Comparison of ENCODE assay signal across 17 cellular contexts in genomic region chr2:191878576-191879298, GRCh38. TPM values are rescaled to one million over a fixed set of nuclear protein-coding genes. Genes with fewer than 3 reads are reported as not detected.
DNase-seq lines count a peak whose midpoint lies in the region; ATAC-seq, FAIRE-seq and TF ChIP-seq lines count a peak whose summit lies in the region.
"Had no signal": no experiment of that assay in that cellular context is flagged by ENCODE, and none has a peak within 500 bp of the region (broad histone marks: within the 10 kb centered on the region; RNA-seq: fewer than 3 reads in every experiment).

No MANE protein-coding gene starts in this region.

- POLR2A ChIA-PET in CD8-positive, alpha-beta memory T cell (lab: Charles Lee) = no interaction called here
- POLR2A ChIA-PET in HepG2 (lab: Yijun Ruan, JAX) = no interaction called here

- no peaks in the 10 kb centered on the region for H3K9me3 Mint-ChIP-seq in CD8-positive, alpha-beta memory T cell
- peaks cover 8% of the 10 kb centered on the region for H3K9me3 Mint-ChIP-seq in glutamatergic neuron (ENCODE audit: unreplicated experiment)

- H3K79me2 ChIP-seq in ACC112 (ENCODE audit: control insufficient read depth, insufficient read depth, low read length, unreplicated experiment) = no peaks in the 10 kb centered on the region
- H3K79me2 ChIP-seq in HepG2 (ENCODE audit: insufficient read depth, low read length) = no peaks in the 10 kb centered on the region

- H3K27ac ChIP-seq in ACC112 (ENCODE audit: low read depth, low read length) (peak overlapping the region; percentile 45), Peyer's patch (no peak overlapping the region), HepG2 (ENCODE audit: extremely low read length, insufficient read depth, low read length) (no peak overlapping the region)
- no peak overlapping the region for H3K27ac ChIP-seq in CD8-positive, alpha-beta memory T cell (ENCODE audit: low read depth, low read length)
- H3K27ac ChIP-seq: BLaER1, HL-60, right lobe of liver, vagina had no signal

- H3K4me2 ChIP-seq in HepG2 (ENCODE audit: low read depth, low read length) = no peak overlapping the region
- H3K4me2 ChIP-seq: BLaER1 had no signal

- H3K4me1 ChIP-seq in ACC112 (ENCODE audit: control insufficient read depth, insufficient read depth, low read length, unreplicated experiment) (peaks cover 16% of the 10 kb centered on the region), Peyer's patch (no peaks in the 10 kb centered on the region), HepG2 (ENCODE audit: insufficient read depth, low read length) (peaks cover 43% of the 10 kb centered on the region)
- no peaks in the 10 kb centered on the region for H3K4me1 ChIP-seq in CD8-positive, alpha-beta memory T cell (ENCODE audit: insufficient read depth, low read length)
- H3K4me1 ChIP-seq: BLaER1, right lobe of liver, vagina had no signal

- in situ Hi-C loops in HepG2 (cut with HindIII; ENCODE audit: extremely low pct_ligation_motif_present, low pct_unique_long_range_greater_than_20kb) = no loop called here

- no peaks in the 10 kb centered on the region for H3K9me3 ChIP-seq in CD8-positive, alpha-beta memory T cell (ENCODE audit: low read length)
- H3K9me3 ChIP-seq in Peyer's patch (no peaks in the 10 kb centered on the region), HepG2 (ENCODE audit: low read length) (no peaks in the 10 kb centered on the region)
- H3K9me3 ChIP-seq: right lobe of liver, vagina had no signal

- peaks cover 2 to 14% of the 10 kb centered on the region in 2 donors for H3K27me3 Mint-ChIP-seq in CD8-positive, alpha-beta memory T cell
- peaks cover 5% of the 10 kb centered on the region for H3K27me3 Mint-ChIP-seq in glutamatergic neuron (ENCODE audit: unreplicated experiment)

- H3K36me3 Mint-ChIP-seq in CD8-positive, alpha-beta memory T cell = no peaks in the 10 kb centered on the region
- H3K36me3 Mint-ChIP-seq in glutamatergic neuron (ENCODE audit: unreplicated experiment) = peaks cover 4% of the 10 kb centered on the region

- TF ChIP-seq POLR2A in Peyer's patch (IDR thresholded peaks at IDR 0.05) (no peak), HepG2 (IDR thresholded peaks at IDR 0.05; ENCODE audit: insufficient read depth in 1 of 2, low read depth in 2 of 2, low read length in 2 of 2) (no peak)

- BruUV-seq in HepG2 (replicated peaks; lab: Mats Ljungman, UMichigan) = no TSS peak

- H2AFZ ChIP-seq in ACC112 (ENCODE audit: low read length, unreplicated experiment) (no peak overlapping the region), HepG2 (ENCODE audit: low read length) (no peak overlapping the region)

- H3K4me1 Mint-ChIP-seq in CD8-positive, alpha-beta memory T cell = no peaks in the 10 kb centered on the region
- H3K4me1 Mint-ChIP-seq in glutamatergic neuron (ENCODE audit: low read depth, unreplicated experiment) = no peaks in the 10 kb centered on the region

- ATAC-seq in HepG2 = no peak

- intact Hi-C loops in HepG2 (cut with micrococcal nuclease; ENCODE audit: unreplicated experiment) = no loop called here

- WGBS in HepG2 (ENCODE audit: low lambda C conversion rate) = 71% methylated on average over 2 of the region's 2 CpGs

- TF ChIP-seq CTCF in bronchial epithelial cell (IDR thresholded peaks at IDR 0.05; ENCODE audit: insufficient read depth, low read length, severe bottlenecking) (no peak), Peyer's patch (IDR thresholded peaks at IDR 0.05) (no peak), HepG2 (CRISPR knock-in tag; IDR thresholded peaks at IDR 0.05) (no peak), glutamatergic neuron (IDR thresholded peaks at IDR 0.05; ENCODE audit: partially characterized antibody, unreplicated experiment) (no peak)

- no peak overlapping the region for H3K27ac Mint-ChIP-seq in CD8-positive, alpha-beta memory T cell
- no peak overlapping the region for H3K27ac Mint-ChIP-seq in glutamatergic neuron (ENCODE audit: unreplicated experiment)

- no peak overlapping the region for H3K4me3 Mint-ChIP-seq in CD8-positive, alpha-beta memory T cell
- H3K4me3 Mint-ChIP-seq in glutamatergic neuron (ENCODE audit: unreplicated experiment) = no peak overlapping the region

- H3K9ac ChIP-seq in HepG2 (ENCODE audit: insufficient read depth, low read depth, low read length) = no peak overlapping the region
- H3K9ac ChIP-seq: BLaER1 had no signal

- no peak for TF ChIP-seq EP300 in HepG2 (IDR thresholded peaks at IDR 0.05; ENCODE audit: low read depth in 2 of 2, low read length in 2 of 2)
- no peak for TF ChIP-seq EP300 in HepG2 (CRISPR knock-in tag; IDR thresholded peaks at IDR 0.05; ENCODE audit: borderline replicate concordance)

- peak; percentile 42 for DNase-seq in HT-29 (ENCODE audit: low spot score)
- DNase-seq in bronchial epithelial cell (ENCODE audit: low read depth) = peak; percentile 85
- DNase-seq in left kidney (ENCODE audit: low read depth, low spot score) = peak; percentile 29
- DNase-seq in CD8-positive, alpha-beta memory T cell = no peak
- no peak for DNase-seq in Peyer's patch
- DNase-seq in HepG2 (ENCODE audit: low spot score) = no peak
- DNase-seq in glutamatergic neuron = no peak
- DNase-seq: activated T-cell treated with anti-CD3 and anti-CD28 coated beads for 4 hours, caudate nucleus, head of caudate nucleus, NCI-H1105 treated with DMSO at 0.1 percent for 48 hours, right lobe of liver had no signal

- H4K20me1 ChIP-seq in HepG2 (ENCODE audit: insufficient read depth, low read length) = no peaks in the 10 kb centered on the region
- H4K20me1 ChIP-seq: BLaER1 had no signal

- CTCF ChIA-PET in CD8-positive, alpha-beta memory T cell (lab: Charles Lee) = no interaction called here
- CTCF ChIA-PET in HepG2 (lab: Yijun Ruan, JAX; ENCODE audit: low intra/inter-chr PET ratio, low total read pairs) = no interaction called here

- no peaks in the 10 kb centered on the region for H3K36me3 ChIP-seq in ACC112 (ENCODE audit: insufficient read depth, low read length)
- no peaks in the 10 kb centered on the region for H3K36me3 ChIP-seq in bronchial epithelial cell (ENCODE audit: control insufficient read depth, insufficient read depth, low read length)
- no peaks in the 10 kb centered on the region for H3K36me3 ChIP-seq in CD8-positive, alpha-beta memory T cell (ENCODE audit: insufficient read depth, low read length)
- no peaks in the 10 kb centered on the region for H3K36me3 ChIP-seq in Peyer's patch
- H3K36me3 ChIP-seq in HepG2 (replicated peaks in 1 of 2; ENCODE audit: control insufficient read depth in 1 of 2, insufficient read depth in 2 of 2, low read length in 2 of 2) = no peaks in the 10 kb centered on the region
- H3K36me3 ChIP-seq: BLaER1, right lobe of liver, vagina had no signal

- H3K27me3 ChIP-seq in ACC112 (ENCODE audit: insufficient read depth, low read length) (no peaks in the 10 kb centered on the region), bronchial epithelial cell (ENCODE audit: control insufficient read depth, insufficient read depth, low read length) (no peaks in the 10 kb centered on the region), Peyer's patch (no peaks in the 10 kb centered on the region), HepG2 (ENCODE audit: control insufficient read depth in 1 of 2, insufficient read depth in 2 of 2, low read length in 2 of 2) (no peaks in the 10 kb centered on the region)
- no peaks in the 10 kb centered on the region for H3K27me3 ChIP-seq in CD8-positive, alpha-beta memory T cell (ENCODE audit: insufficient read depth, low read length, poor library complexity, severe bottlenecking)
- H3K27me3 ChIP-seq: BLaER1, right lobe of liver, vagina had no signal

- TF ChIP-seq RAD21 in HepG2 (CRISPR knock-in tag; IDR thresholded peaks at IDR 0.05) = no peak

- H3K4me3 ChIP-seq in ACC112 (ENCODE audit: low read depth, low read length) (no peak overlapping the region), bronchial epithelial cell (ENCODE audit: low read depth, low read length) (no peak overlapping the region), Peyer's patch (no peak overlapping the region), HepG2 (replicated peaks in 1 of 3; ENCODE audit: insufficient read depth in 1 of 3, low read depth in 2 of 3, low read length in 3 of 3) (no peak overlapping the region)
- no peak overlapping the region for H3K4me3 ChIP-seq in CD8-positive, alpha-beta memory T cell (ENCODE audit: low read length)
- H3K4me3 ChIP-seq: BLaER1, right lobe of liver, vagina had no signal

- no peak for FAIRE-seq in bronchial epithelial cell (lab: Jason Lieb, UNC)
- no peak for FAIRE-seq in HepG2 (lab: Jason Lieb, UNC)
- FAIRE-seq: TTC549 had no signal

TF ChIP-seq in HepG2, 621 proteins besides CTCF, POLR2A, EP300 and RAD21 (continues in another document):
- TF ChIP-seq ATM (IDR thresholded peaks at IDR 0.05; ENCODE audit: borderline replicate concordance) (no peak), PAX8 (CRISPR knock-in tag; IDR thresholded peaks at IDR 0.05; ENCODE audit: borderline replicate concordance) (no peak)

RNA-seq across cellular contexts. Expression of gene CAVIN2, which starts 31.8 kb away (rescaled TPM):
- total RNA-seq in HT-29 (2014; rRNA removed; shearing (Covaris generic)) = 0.84 and 1.4 TPM in 2 replicates
- total RNA-seq in bronchial epithelial cell (2.8 and 3.7 TPM in 2 replicates), Peyer's patch (10 to 100 TPM in 3 of 4 donors, 1 to 10 TPM in 1; 7.9 to 49.5 (median 15.2) TPM), HepG2 (2016; rRNA removed; fragmentation: Illumina TruSeq; extraction: Trizol) (7.6 and 11.2 TPM in 2 replicates), glutamatergic neuron (ENCODE audit: unreplicated experiment) (not detected)
- total RNA-seq in CD8-positive, alpha-beta memory T cell = not detected
- polyA plus RNA-seq in CD8-positive, alpha-beta memory T cell = not detected
- 0.97 and 1.1 TPM in 2 replicates for total RNA-seq in HepG2 (2016; cell fraction: cytosol; rRNA removed; fragmentation: Illumina TruSeq; extraction: Trizol; ENCODE audit: low read depth)
- 8.2 and 10.1 TPM in 2 replicates for total RNA-seq in HepG2 (2016; cell fraction: insoluble cytoplasmic fraction; rRNA removed; fragmentation: Illumina TruSeq; extraction: Trizol)
- total RNA-seq in HepG2 (2016; cell fraction: membrane; rRNA removed; fragmentation: Illumina TruSeq; extraction: Trizol) = 3.2 and 3.5 TPM in 2 replicates
- total RNA-seq in HepG2 (2016; cell fraction: nucleus; rRNA removed; fragmentation: Illumina TruSeq; extraction: Trizol) = 5.9 and 6.7 TPM in 2 replicates
- 28.1 and 38.8 TPM in 2 replicates for polyA plus RNA-seq in HepG2 (2011; rRNA removed)
- 23.7 and 37.4 TPM in 2 replicates for polyA plus RNA-seq in HepG2 (2011; cell fraction: cytosol; rRNA removed)
- 11.3 and 13.2 TPM in 2 replicates for polyA plus RNA-seq in HepG2 (2011; cell fraction: nucleus; rRNA removed)
- 8.9 and 16.7 TPM in 2 replicates for polyA plus RNA-seq in HepG2 (2012)
- 0.40 and 0.45 TPM in 2 replicates for polyA plus RNA-seq in HepG2 (2016; cell fraction: cytosol; fragmentation: Illumina TruSeq; extraction: Trizol; ENCODE audit: low read depth)
- 10.7 and 12.0 TPM in 2 replicates for polyA plus RNA-seq in HepG2 (2016; cell fraction: insoluble cytoplasmic fraction; fragmentation: Illumina TruSeq; extraction: Trizol; ENCODE audit: low read depth)
- 0.98 and 1.5 TPM in 2 replicates for polyA plus RNA-seq in HepG2 (2016; cell fraction: membrane; fragmentation: Illumina TruSeq; extraction: Trizol; ENCODE audit: low read depth)
- 5.7 and 6.3 TPM in 2 replicates for polyA plus RNA-seq in HepG2 (2016; cell fraction: nucleus; fragmentation: Illumina TruSeq; extraction: Trizol; ENCODE audit: insufficient read depth, low read depth)
- 0.35 and 65.9 TPM in 2 replicates for polyA minus RNA-seq in HepG2 (2011; rRNA and poly(A)+ RNA removed; ENCODE audit: low replicate concordance)
- 29.7 and 43.4 TPM in 2 replicates for polyA minus RNA-seq in HepG2 (2011; cell fraction: cytosol; rRNA and poly(A)+ RNA removed)
- 25.8 and 27.7 TPM in 2 replicates for polyA minus RNA-seq in HepG2 (2011; cell fraction: nucleus; rRNA and poly(A)+ RNA removed)

Comparison
In these comparisons a context has a peak if more than half of its experiments do, and no peak if none do; other contexts are left out.
1. DNase-seq: peak in HT-29 (single experiment), bronchial epithelial cell (single experiment) and left kidney (single experiment); none in CD8-positive, alpha-beta memory T cell (0 of 5), Peyer's patch (0 of 3), HepG2 (single experiment) and glutamatergic neuron (single experiment).